14 cellular contexts compared by ENCODE assay signal in genomic region chr14:32584079-32584478, GRCh38.
DNase-seq lines count a peak whose midpoint lies in the region; ATAC-seq and TF ChIP-seq lines count a peak whose summit lies in the region.
"Had no signal": no experiment of that assay in that cellular context is flagged by ENCODE, and none has a peak within 500 bp of the region (broad histone marks: within the 10 kb centered on the region; RNA-seq: fewer than 3 reads in every experiment).

No MANE protein-coding gene starts in this region.

- TF ChIP-seq POLR2A in breast epithelium (IDR thresholded peaks at IDR 0.05) = no peak

- BruUV-seq in mammary epithelial cell (replicated peaks; lab: Mats Ljungman, UMichigan) = no TSS peak

- H3K36me3 ChIP-seq in mammary epithelial cell (ENCODE audit: insufficient read depth, low read length) (no peaks in the 10 kb centered on the region), breast epithelium (no peaks in the 10 kb centered on the region)
- H3K36me3 ChIP-seq: BLaER1 treated with 17β-estradiol and CSF1 and Interleukin-3, amounts not matched to agents 10 nM and 100 nM had no signal

- dilution Hi-C loops in mammary epithelial cell (cut with HindIII; ENCODE audit: low sequenced_read_pairs) = loop anchor here (25.0 kb wide), 1 partner anchor 1203 kb away; no protein-coding TSS in a partner anchor

- H3K4me1 ChIP-seq in mammary epithelial cell (ENCODE audit: insufficient read depth, low read length) = no peaks in the 10 kb centered on the region
- H3K4me1 ChIP-seq in breast epithelium = no peaks in the 10 kb centered on the region
- H3K4me1 ChIP-seq in foreskin keratinocyte = peaks cover 6% of the 10 kb centered on the region

- peak; percentile 100 for ATAC-seq in foreskin keratinocyte

- intact Hi-C loops in mammary epithelial cell (cut with micrococcal nuclease) = no loop called here
- intact Hi-C loops in breast epithelium (cut with DNase I; ENCODE audit: low total_unique reads) = no loop called here

- H3K9me3 ChIP-seq in mammary epithelial cell (replicated peaks; ENCODE audit: insufficient read depth, low read length) (no peaks in the 10 kb centered on the region), breast epithelium (peaks cover 0 to 10% of the 10 kb centered on the region in 2 donors)

- CTCF ChIA-PET in mammary epithelial cell (lab: Charles Lee; ENCODE audit: low non-redundant PET) = no interaction called here

- 41% methylated on average over 4 of the region's 5 CpGs for WGBS in mammary epithelial cell (ENCODE audit: low coverage, missing lambda C conversion rate)

- H4K20me1 ChIP-seq in mammary epithelial cell (ENCODE audit: insufficient read depth, low read length) = no peaks in the 10 kb centered on the region
- H4K20me1 ChIP-seq: BLaER1 treated with 17β-estradiol and CSF1 and Interleukin-3, amounts not matched to agents 10 nM and 100 nM had no signal

- no peaks in the 10 kb centered on the region for H3K79me2 ChIP-seq in mammary epithelial cell (ENCODE audit: insufficient read depth, low read length)

- H3K27me3 ChIP-seq in mammary epithelial cell (ENCODE audit: insufficient read depth, low read length) (no peaks in the 10 kb centered on the region), breast epithelium (no peaks in the 10 kb centered on the region), foreskin keratinocyte (peaks cover 3% of the 10 kb centered on the region)
- H3K27me3 ChIP-seq: BLaER1 treated with 17β-estradiol and CSF1 and Interleukin-3, amounts not matched to agents 10 nM and 100 nM had no signal

- H3K27ac ChIP-seq in mammary epithelial cell (ENCODE audit: insufficient read depth, low read depth, low read length) = peak overlapping the region; percentile 60
- H3K27ac ChIP-seq in breast epithelium = no peak overlapping the region
- no peak overlapping the region for H3K27ac ChIP-seq in foreskin keratinocyte
- H3K27ac ChIP-seq: 22Rv1; BLaER1 treated with 17β-estradiol and CSF1 and Interleukin-3, amounts not matched to agents 10 nM and 100 nM had no signal

- H3K4me2 ChIP-seq in mammary epithelial cell (ENCODE audit: insufficient read depth, low read depth, low read length) = peak overlapping the region; percentile 1
- H3K4me2 ChIP-seq: BLaER1 treated with 17β-estradiol and CSF1 and Interleukin-3, amounts not matched to agents 10 nM and 100 nM had no signal

- H3K4me3 ChIP-seq in mammary epithelial cell (replicated peaks in 1 of 3; ENCODE audit: insufficient read depth in 1 of 3, low read depth in 2 of 3, low read length in 3 of 3) (no peak overlapping the region), breast epithelium (no peak overlapping the region), foreskin fibroblast (ENCODE audit: low read depth in 1 of 2, low read length in 2 of 2) (no peak overlapping the region)
- H3K4me3 ChIP-seq: BLaER1 treated with 17β-estradiol and CSF1 and Interleukin-3, amounts not matched to agents 10 nM and 100 nM had no signal

- no peak for TF ChIP-seq CTCF in mammary epithelial cell (conservative IDR thresholded peaks at IDR 0.05 in 1 of 2, IDR thresholded peaks at IDR 0.05 in 1 of 2; ENCODE audit: extremely low read depth in 1 of 2, insufficient read depth in 1 of 2, low read depth in 1 of 2, low read length in 2 of 2)
- TF ChIP-seq CTCF in breast epithelium (IDR thresholded peaks at IDR 0.05) = no peak
- no peak for TF ChIP-seq CTCF in foreskin keratinocyte (conservative IDR thresholded peaks at IDR 0.05)
- no peak for TF ChIP-seq CTCF in foreskin fibroblast (IDR thresholded peaks at IDR 0.05; ENCODE audit: low read depth, low read length)

- DNase-seq in mammary epithelial cell (peak; percentile 94), breast epithelium (ENCODE audit: low spot score in 2 of 2) (no peak), SHP77 treated with DMSO at 0.1 percent for 48 hours (lab: John Stamatoyannopoulos, UW) (peak; percentile 18), foreskin keratinocyte (peak; percentile 45 to 64), cortex of kidney (lab: John Stamatoyannopoulos, UW) (no peak), foreskin fibroblast (no peak), NAMALWA (ENCODE audit: low spot score) (no peak)
- DNase-seq: CD4-positive, CD25-positive, alpha-beta regulatory T cell; DMS79; GOT3; H9; IMR-90 had no signal

- no peak overlapping the region for H2AFZ ChIP-seq in mammary epithelial cell (ENCODE audit: low read depth, low read length)

- H3K9ac ChIP-seq in mammary epithelial cell (ENCODE audit: insufficient read depth, low read length) = peak overlapping the region; percentile 31
- H3K9ac ChIP-seq: BLaER1 treated with 17β-estradiol and CSF1 and Interleukin-3, amounts not matched to agents 10 nM and 100 nM had no signal

- in situ Hi-C loops in mammary epithelial cell (cut with MboI; ENCODE audit: low sequenced_read_pairs in 2 of 2) = loop anchor here (25.0 kb wide), 4 partner anchors 403 to 1728 kb away; no protein-coding TSS in a partner anchor

Comparison
In these comparisons a context has a peak if more than half of its experiments do, and no peak if none do; other contexts are left out.
1. DNase-seq: peak in mammary epithelial cell (single experiment), SHP77 treated with DMSO at 0.1 percent for 48 hours (single experiment) and foreskin keratinocyte (2 of 2); none in breast epithelium (0 of 2), cortex of kidney (single experiment), foreskin fibroblast (0 of 2) and NAMALWA (single experiment).